ENCODE assay signal across 32 cellular contexts in genomic region chr10:59004392-59004791, GRCh38.
"Had no signal": no experiment of that assay in that cellular context is flagged by ENCODE, and none has a peak within 500 bp of the region (broad histone marks: within the 10 kb centered on the region; RNA-seq: fewer than 3 reads in every experiment).

No MANE protein-coding gene starts in this region.

- ATAC-seq: activated naive CD8-positive, alpha-beta T cell treated with anti-CD3 and anti-CD28 coated beads, Interleukin-2, amount 50 U/mL, for 24 hours; gastroesophageal sphincter; left lung; mucosa of descending colon; natural killer cell treated with Interleukin-12 subunit alpha and Interleukin-12 subunit beta and Interleukin-15 and Interleukin-18, amount 100 ng/mL, for 72 hours; sciatic nerve; stimulated activated effector memory CD8-positive, alpha-beta T cell treated with anti-CD3 and anti-CD28 coated beads, Interleukin-12 subunit alpha, Interleukin-12 subunit beta, amount 100 ng/mL, for 72 hours; WTC11 had no signal

- H3K27ac Mint-ChIP-seq: activated CD4-positive, alpha-beta memory T cell treated with anti-CD3 and anti-CD28 coated beads, Interleukin-2, amount 10 ng/mL, durations not matched to agents 7 days and 5 days; activated CD4-positive, alpha-beta T cell treated with anti-CD3 and anti-CD28 coated beads, Interleukin-2, amount 10 ng/mL, durations not matched to agents 7 days and 5 days; activated naive CD4-positive, alpha-beta T cell treated with anti-CD3 and anti-CD28 coated beads, Interleukin-2, amount 50 U/mL, for 24 hours; activated naive CD8-positive, alpha-beta T cell treated with anti-CD3 and anti-CD28 coated beads, Interleukin-2, amount 50 U/mL, for 24 hours; activated T-cell treated with anti-CD3 and anti-CD28 coated beads, Interleukin-2, amount 50 U/mL, for 24 hours; natural killer cell treated with Interleukin-12 subunit alpha and Interleukin-12 subunit beta and Interleukin-15 and Interleukin-18, amount 100 ng/mL, for 72 hours; progenitor cell of endocrine pancreas; stimulated activated effector memory CD8-positive, alpha-beta T cell treated with anti-CD3 and anti-CD28 coated beads, Interleukin-12 subunit alpha, Interleukin-12 subunit beta, amount 100 ng/mL, for 72 hours; stimulated activated naive CD8-positive, alpha-beta T cell treated with anti-CD3 and anti-CD28 coated beads, Interleukin-15, Interleukin-2, amounts not matched to agents 100 ng/mL and 50 ng/mL, for 24 hours; T-helper 1 cell treated with Interleukin-12 subunit alpha and Interleukin-12 subunit beta and Interleukin-4 antibody, amounts not matched to agents 30 μg/mL and 1 μg/mL, for 36 hours; WTC11 had no signal

- DNase-seq: activated CD4-positive, alpha-beta memory T cell treated with anti-CD3 and anti-CD28 coated beads, Interleukin-2, amount 10 ng/mL, durations not matched to agents 7 days and 5 days; activated CD4-positive, alpha-beta T cell treated with anti-CD3 and anti-CD28 coated beads for 1 hour; activated CD4-positive, alpha-beta T cell treated with anti-CD3 and anti-CD28 coated beads, Interleukin-2, amount 10 ng/mL, durations not matched to agents 7 days and 5 days; activated CD8-positive, alpha-beta memory T cell treated with anti-CD3 and anti-CD28 coated beads, Interleukin-2, amount 50 U/mL, for 48 hours; activated naive CD8-positive, alpha-beta T cell treated with anti-CD3 and anti-CD28 coated beads, Interleukin-2, amount 50 U/mL, for 24 hours; activated T-cell treated with anti-CD3 and anti-CD28 coated beads, Interleukin-2, amount 50 U/mL, for 24 hours; anterior cingulate cortex; hippocampal formation; kidney; left lung; mesendoderm; mucosa of descending colon; ovary; stimulated activated CD4-positive, alpha-beta T cell treated with anti-CD3 and anti-CD28 coated beads, Interleukin-12 subunit alpha, Interleukin-12 subunit beta, amount 100 ng/mL, for 4 hours; stimulated activated CD4-positive, alpha-beta T cell treated with anti-CD3 and anti-CD28 coated beads, Interleukin-4, amount 100 ng/mL, for 24 hours; SW 1271; T-helper 9 cell; transverse colon had no signal

- H3K27ac ChIP-seq: gastroesophageal sphincter, left lung, neutrophil, skin epidermis, suprapubic skin, transverse colon had no signal

- H3K36me3 Mint-ChIP-seq: activated naive CD4-positive, alpha-beta T cell treated with anti-CD3 and anti-CD28 coated beads, Interleukin-2, amount 50 U/mL, for 24 hours; natural killer cell treated with Interleukin-12 subunit alpha and Interleukin-12 subunit beta and Interleukin-15 and Interleukin-18, amount 100 ng/mL, for 72 hours; stimulated activated effector memory CD8-positive, alpha-beta T cell treated with anti-CD3 and anti-CD28 coated beads, Interleukin-12 subunit alpha, Interleukin-12 subunit beta, amount 100 ng/mL, for 72 hours; WTC11 had no signal

- H3K4me1 Mint-ChIP-seq: activated CD4-positive, alpha-beta memory T cell treated with anti-CD3 and anti-CD28 coated beads, Interleukin-2, amount 10 ng/mL, durations not matched to agents 7 days and 5 days; activated CD4-positive, alpha-beta T cell treated with anti-CD3 and anti-CD28 coated beads, Interleukin-2, amount 10 ng/mL, durations not matched to agents 7 days and 5 days; activated naive CD4-positive, alpha-beta T cell treated with anti-CD3 and anti-CD28 coated beads, Interleukin-2, amount 50 U/mL, for 24 hours; activated naive CD8-positive, alpha-beta T cell treated with anti-CD3 and anti-CD28 coated beads, Interleukin-2, amount 50 U/mL, for 24 hours; stimulated activated effector memory CD8-positive, alpha-beta T cell treated with anti-CD3 and anti-CD28 coated beads, Interleukin-12 subunit alpha, Interleukin-12 subunit beta, amount 100 ng/mL, for 72 hours had no signal

- H3K4me3 Mint-ChIP-seq: activated CD4-positive, alpha-beta memory T cell treated with anti-CD3 and anti-CD28 coated beads, Interleukin-2, amount 10 ng/mL, durations not matched to agents 7 days and 5 days; activated CD4-positive, alpha-beta T cell treated with anti-CD3 and anti-CD28 coated beads, Interleukin-2, amount 10 ng/mL, durations not matched to agents 7 days and 5 days; activated naive CD4-positive, alpha-beta T cell treated with anti-CD3 and anti-CD28 coated beads, Interleukin-2, amount 50 U/mL, for 24 hours; activated naive CD8-positive, alpha-beta T cell treated with anti-CD3 and anti-CD28 coated beads, Interleukin-2, amount 50 U/mL, for 24 hours; activated T-cell treated with anti-CD3 and anti-CD28 coated beads, Interleukin-2, amount 50 U/mL, for 24 hours; natural killer cell treated with Interleukin-12 subunit alpha and Interleukin-12 subunit beta and Interleukin-15 and Interleukin-18, amount 100 ng/mL, for 72 hours; stimulated activated effector memory CD8-positive, alpha-beta T cell treated with anti-CD3 and anti-CD28 coated beads, Interleukin-12 subunit alpha, Interleukin-12 subunit beta, amount 100 ng/mL, for 72 hours; stimulated activated naive CD8-positive, alpha-beta T cell treated with anti-CD3 and anti-CD28 coated beads, Interleukin-15, Interleukin-2, amounts not matched to agents 100 ng/mL and 50 ng/mL, for 24 hours; T-helper 1 cell treated with Interleukin-12 subunit alpha and Interleukin-12 subunit beta and Interleukin-4 antibody, amounts not matched to agents 30 μg/mL and 1 μg/mL, for 36 hours; WTC11 had no signal

- H3K9me3 ChIP-seq: gastroesophageal sphincter, left lung, mucosa of descending colon, neutrophil, ovary, suprapubic skin, transverse colon had no signal

- H3K36me3 ChIP-seq: gastroesophageal sphincter, left lung, neutrophil, ovary, suprapubic skin, transverse colon had no signal

- H3K27me3 Mint-ChIP-seq: activated CD4-positive, alpha-beta memory T cell treated with anti-CD3 and anti-CD28 coated beads, Interleukin-2, amount 10 ng/mL, durations not matched to agents 7 days and 5 days; activated CD4-positive, alpha-beta T cell treated with anti-CD3 and anti-CD28 coated beads, Interleukin-2, amount 10 ng/mL, durations not matched to agents 7 days and 5 days; activated naive CD4-positive, alpha-beta T cell treated with anti-CD3 and anti-CD28 coated beads, Interleukin-2, amount 50 U/mL, for 24 hours; activated naive CD8-positive, alpha-beta T cell treated with anti-CD3 and anti-CD28 coated beads, Interleukin-2, amount 50 U/mL, for 24 hours; activated T-cell treated with anti-CD3 and anti-CD28 coated beads, Interleukin-2, amount 50 U/mL, for 24 hours; natural killer cell treated with Interleukin-12 subunit alpha and Interleukin-12 subunit beta and Interleukin-15 and Interleukin-18, amount 100 ng/mL, for 72 hours; progenitor cell of endocrine pancreas had no signal

- H3K9me3 Mint-ChIP-seq: activated CD4-positive, alpha-beta memory T cell treated with anti-CD3 and anti-CD28 coated beads, Interleukin-2, amount 10 ng/mL, durations not matched to agents 7 days and 5 days; activated CD4-positive, alpha-beta T cell treated with anti-CD3 and anti-CD28 coated beads, Interleukin-2, amount 10 ng/mL, durations not matched to agents 7 days and 5 days; activated naive CD4-positive, alpha-beta T cell treated with anti-CD3 and anti-CD28 coated beads, Interleukin-2, amount 50 U/mL, for 24 hours; activated naive CD8-positive, alpha-beta T cell treated with anti-CD3 and anti-CD28 coated beads, Interleukin-2, amount 50 U/mL, for 24 hours; activated T-cell treated with anti-CD3 and anti-CD28 coated beads, Interleukin-2, amount 50 U/mL, for 24 hours; stimulated activated naive CD8-positive, alpha-beta T cell treated with anti-CD3 and anti-CD28 coated beads, Interleukin-15, Interleukin-2, amounts not matched to agents 100 ng/mL and 50 ng/mL, for 24 hours; T-helper 1 cell treated with Interleukin-12 subunit alpha and Interleukin-12 subunit beta and Interleukin-4 antibody, amounts not matched to agents 30 μg/mL and 1 μg/mL, for 36 hours; WTC11 had no signal

- H3K4me3 ChIP-seq: coronary artery, gastroesophageal sphincter, left lung, lung, mucosa of descending colon, ovary, skin epidermis, suprapubic skin, transverse colon had no signal

- H3K27me3 ChIP-seq: gastroesophageal sphincter, left lung, neutrophil, ovary, suprapubic skin, transverse colon had no signal
